8 cellular contexts compared by ENCODE assay signal in genomic region chr19:34173145-34173956, GRCh38. TPM values are rescaled to one million over a fixed set of nuclear protein-coding genes. Genes with fewer than 3 reads are reported as not detected.
DNase-seq lines count a peak whose midpoint lies in the region; FAIRE-seq and TF ChIP-seq lines count a peak whose summit lies in the region.
"Had no signal": no experiment of that assay in that cellular context is flagged by ENCODE, and none has a peak within 500 bp of the region (broad histone marks: within the 10 kb centered on the region; RNA-seq: fewer than 3 reads in every experiment).

No MANE protein-coding gene starts in this region.

- H3K9me2 ChIP-seq in Karpas-422 (replicated peaks; ENCODE audit: insufficient read depth, low read length) = no peaks in the 10 kb centered on the region

- H4K20me1 ChIP-seq in Karpas-422 (ENCODE audit: insufficient read depth, low read depth, low read length) (peaks cover 26% of the 10 kb centered on the region), endothelial cell of umbilical vein (replicated peaks; ENCODE audit: control insufficient read depth, extremely low read depth, insufficient read depth, low read length) (peaks cover 12% of the 10 kb centered on the region)

- no peaks in the 10 kb centered on the region; the same call in 1 of the 2 replicates for H3K36me3 ChIP-seq in GM06990 (ENCODE audit: control insufficient read depth, insufficient read depth, low read length)
- H3K36me3 ChIP-seq in Karpas-422 (ENCODE audit: insufficient read depth, low read length) = peaks cover 18% of the 10 kb centered on the region
- peaks cover 0 to 2% of the 10 kb centered on the region in 2 experiments for H3K36me3 ChIP-seq in endothelial cell of umbilical vein (ENCODE audit: control insufficient read depth in 2 of 2, extremely low read depth in 1 of 2, insufficient read depth in 2 of 2, low read length in 2 of 2)
- H3K36me3 ChIP-seq in thyroid gland = no peaks in the 10 kb centered on the region

- H3K9me3 ChIP-seq in Karpas-422 (ENCODE audit: low read length) (no peaks in the 10 kb centered on the region), endothelial cell of umbilical vein (replicated peaks; ENCODE audit: control insufficient read depth, insufficient read depth, low read length) (no peaks in the 10 kb centered on the region), thyroid gland (no peaks in the 10 kb centered on the region)

- 4% methylated on average over 25 to 26 of the region's 26 CpGs for WGBS in thyroid gland, 2 donors

- H3K4me2 ChIP-seq in Karpas-422 (ENCODE audit: low read depth, low read length, poor library complexity, severe bottlenecking) (peak overlapping the region; percentile 69), endothelial cell of umbilical vein (ENCODE audit: insufficient read depth, low read length) (peak overlapping the region; percentile 72)

- H2AFZ ChIP-seq in Karpas-422 (ENCODE audit: low read length) (no peak overlapping the region), endothelial cell of umbilical vein (ENCODE audit: low read depth, low read length) (peak overlapping the region; percentile 86)

- no peaks in the 10 kb centered on the region for H3K9me1 ChIP-seq in endothelial cell of umbilical vein (replicated peaks; ENCODE audit: control insufficient read depth, extremely low read depth, insufficient read depth, low read length)

- H3K79me2 ChIP-seq in Karpas-422 (ENCODE audit: low read length) (peaks cover 60% of the 10 kb centered on the region), endothelial cell of umbilical vein (ENCODE audit: control insufficient read depth, insufficient read depth, low read length) (peaks cover 60% of the 10 kb centered on the region)

- CTCF ChIA-PET in endothelial cell of umbilical vein (lab: Charles Lee) = interaction anchor here (1.7 kb wide), 1 partner anchor 46 kb away, joined by 3 read pairs; no protein-coding TSS in a partner anchor

- H3K9ac ChIP-seq in Karpas-422 (ENCODE audit: low read length) (peak overlapping the region; percentile 95), endothelial cell of umbilical vein (replicated peaks; ENCODE audit: extremely low read depth, insufficient read depth, low read length) (peak overlapping the region; percentile 99)

- POLR2A ChIA-PET in endothelial cell of umbilical vein (lab: Charles Lee) = interaction anchor here (0.6 to 1.2 kb wide), 2 partner anchors 12 to 148 kb away, joined by 3 read pairs; no protein-coding TSS in a partner anchor

- H3K27ac ChIP-seq in Karpas-422 (ENCODE audit: low read length) (peak overlapping the region; percentile 85), endothelial cell of umbilical vein (ENCODE audit: insufficient read depth, low read depth, low read length) (peak overlapping the region; percentile 97), thyroid gland (peak overlapping the region; percentile 96 to 100 (median 99))

- BruUV-seq in endothelial cell of umbilical vein (replicated peaks; lab: Mats Ljungman, UMichigan) = TSS peak; percentile 49

- H3K4me1 ChIP-seq in Karpas-422 (ENCODE audit: low read length) = peaks cover 67% of the 10 kb centered on the region
- H3K4me1 ChIP-seq in endothelial cell of umbilical vein (ENCODE audit: control insufficient read depth, extremely low read depth, insufficient read depth, low read length) = peaks cover 48% of the 10 kb centered on the region
- peaks cover 54 to 57% of the 10 kb centered on the region in 2 donors for H3K4me1 ChIP-seq in thyroid gland

- intact Hi-C loops in endothelial cell of umbilical vein (cut with micrococcal nuclease) = loop anchor here (5.0 kb wide), 3 partner anchors 174 to 1496 kb away; partner anchors contain the start of genes ANKRD27, KCTD15 and RGS9BP
- intact Hi-C loops in thyroid gland (cut with DNase I) = loop anchor here (10.0 kb wide), 1 partner anchor 171 kb away; no protein-coding TSS in a partner anchor

- DNase-seq in GM06990 (ENCODE audit: extremely low read depth, insufficient read length) (peak; percentile 43), Karpas-422 (peak; percentile 72), endothelial cell of umbilical vein (ENCODE audit: low read depth, low spot score) (peak; percentile 73), mucosa of gallbladder (ENCODE audit: low spot score) (peak; percentile 40), thyroid gland (peak; percentile 76 to 80), GDM1 (lab: John Stamatoyannopoulos, UW) (no peak)

- TF ChIP-seq POLR2A in endothelial cell of umbilical vein (IDR thresholded peaks at IDR 0.05; ENCODE audit: low read depth, low read length) = no peak
- peak in 1 of 2 donors; percentile 67 for TF ChIP-seq POLR2A in thyroid gland (IDR thresholded peaks at IDR 0.05)

- H3K27me3 ChIP-seq in GM06990 (replicated peaks; ENCODE audit: control insufficient read depth, insufficient read depth, low read length) (no peaks in the 10 kb centered on the region), Karpas-422 (ENCODE audit: low read length) (no peaks in the 10 kb centered on the region), endothelial cell of umbilical vein (ENCODE audit: control insufficient read depth in 2 of 2, insufficient read depth in 2 of 2, low read length in 2 of 2) (peaks cover 3% of the 10 kb centered on the region in 2 experiments), thyroid gland (no peaks in the 10 kb centered on the region)

- dilution Hi-C loops in endothelial cell of umbilical vein (cut with MboI; ENCODE audit: extremely low pct_ligation_motif_present, low sequenced_read_pairs) = no loop called here

- TF ChIP-seq CTCF in GM06990 (IDR thresholded peaks at IDR 0.05; ENCODE audit: insufficient read depth, low read length, poor library complexity, severe bottlenecking) (no peak), WI38 (IDR thresholded peaks at IDR 0.05; ENCODE audit: low read depth, low read length) (no peak), endothelial cell of umbilical vein (IDR thresholded peaks at IDR 0.05; ENCODE audit: extremely low read depth in 1 of 2, insufficient read depth in 1 of 2, low read depth in 1 of 2, low read length in 2 of 2) (no peak), thyroid gland (IDR thresholded peaks at IDR 0.05) (peak in 1 of 6 experiments; percentile 18)

- FAIRE-seq in endothelial cell of umbilical vein (lab: Jason Lieb, UNC) = peak; percentile 44
- FAIRE-seq: colon had no signal

- H3K4me3 ChIP-seq in GM06990 (replicated peaks; ENCODE audit: low read depth, low read length) = peak overlapping the region; percentile 93
- H3K4me3 ChIP-seq in Karpas-422 (ENCODE audit: low read length) = peak overlapping the region; percentile 80
- H3K4me3 ChIP-seq in WI38 (ENCODE audit: low read depth, low read length) = peak overlapping the region; percentile 94
- H3K4me3 ChIP-seq in endothelial cell of umbilical vein (replicated peaks in 1 of 3; ENCODE audit: insufficient read depth in 1 of 3, low read depth in 1 of 3, low read length in 3 of 3) = peak overlapping the region; percentile 70 to 96 (median 80)
- H3K4me3 ChIP-seq in thyroid gland (replicated peaks in 1 of 3) = peak overlapping the region; percentile 45 to 100 (median 93)

TF ChIP-seq in endothelial cell of umbilical vein, 7 proteins besides CTCF, POLR2A, EP300 and RAD21:
- TF ChIP-seq EZH2 (IDR thresholded peaks at IDR 0.05; ENCODE audit: borderline replicate concordance, low read depth, low read length, severe bottlenecking) (no peak), MAX (IDR thresholded peaks at IDR 0.05; ENCODE audit: insufficient read depth, insufficient read length) (no peak), JUN (IDR thresholded peaks at IDR 0.05; ENCODE audit: borderline replicate concordance, insufficient read depth, insufficient read length, low read depth) (no peak), MYC (IDR thresholded peaks at IDR 0.05; ENCODE audit: low read depth, low read length) (no peak), POLR2AphosphoS5 (IDR thresholded peaks at IDR 0.05; ENCODE audit: insufficient read depth, low read depth, low read length) (no peak), GATA2 (IDR thresholded peaks at IDR 0.05; ENCODE audit: insufficient read depth, insufficient read length, low read depth, low read length) (no peak), FOS (IDR thresholded peaks at IDR 0.05; ENCODE audit: borderline replicate concordance, insufficient read depth, low read length) (no peak)
TF ChIP-seq in endothelial cell of umbilical vein: peak in this region for 0.

RNA-seq across cellular contexts. Expression of gene LSM14A, which starts 1.0 kb away (rescaled TPM):
- total RNA-seq in Karpas-422 (2014; rRNA removed; shearing (Covaris generic); ENCODE audit: low replicate concordance) = 171 and 205 TPM in 2 replicates
- 114 and 122 TPM in 2 replicates for total RNA-seq in endothelial cell of umbilical vein
- 96.7 and 99.7 TPM in 2 replicates for polyA plus RNA-seq in endothelial cell of umbilical vein
- polyA plus RNA-seq in endothelial cell of umbilical vein (2011; cell fraction: cytosol; rRNA removed) = 94.2 and 96.4 TPM in 2 replicates
- polyA plus RNA-seq in endothelial cell of umbilical vein (2011; cell fraction: nucleus; rRNA removed) = 68.2 and 72.9 TPM in 2 replicates
- 91.2 and 105 TPM in 2 replicates for polyA plus RNA-seq in endothelial cell of umbilical vein (2012)
- 296 and 327 TPM in 2 replicates for polyA minus RNA-seq in endothelial cell of umbilical vein
- polyA minus RNA-seq in endothelial cell of umbilical vein (2011; cell fraction: cytosol; rRNA and poly(A)+ RNA removed) = 117 TPM
- 133 and 141 TPM in 2 replicates for polyA minus RNA-seq in endothelial cell of umbilical vein (2011; cell fraction: nucleus; rRNA and poly(A)+ RNA removed)
- 91.3 TPM for total RNA-seq in mucosa of gallbladder
- 100 to 1,000 TPM; 137 to 253 (median 168) TPM for total RNA-seq in thyroid gland
